ENCODE assay signal across 32 cellular contexts in the genomic region with DNA sequence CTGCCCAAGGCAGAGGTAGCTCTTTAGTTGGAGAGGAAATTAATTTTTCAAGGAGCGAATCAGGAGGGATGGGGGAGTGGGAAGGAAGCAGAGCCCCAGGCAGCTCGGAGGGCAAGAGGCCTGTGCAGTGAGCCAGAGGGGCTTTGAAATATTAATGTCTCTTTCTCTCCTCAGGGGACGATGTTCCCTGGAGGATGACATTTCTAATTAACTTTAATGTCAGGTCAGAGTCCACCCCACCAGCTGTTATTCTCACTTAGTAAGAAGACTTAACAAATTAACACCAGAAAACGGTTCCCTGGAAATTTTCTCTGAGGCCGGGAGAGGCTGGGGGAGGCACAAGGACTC. TPM values are rescaled to one million over a fixed set of nuclear protein-coding genes. Genes with fewer than 3 reads are reported as not detected.
"Had no signal": no experiment of that assay in that cellular context is flagged by ENCODE, and none has a peak within 500 bp of the region (broad histone marks: within the 10 kb centered on the region; RNA-seq: fewer than 3 reads in every experiment).

No MANE protein-coding gene starts in this region.

- H3K4me3 ChIP-seq: colonic mucosa, hepatocyte, left lung, lung, pancreas, right lobe of liver, skin epidermis, thyroid gland, upper lobe of right lung had no signal

- H3K36me3 ChIP-seq: colonic mucosa, left lung, neutrophil, pancreas, right lobe of liver, thyroid gland, upper lobe of right lung had no signal

- H3K27me3 Mint-ChIP-seq: activated naive CD8-positive, alpha-beta T cell treated with anti-CD3 and anti-CD28 coated beads, Interleukin-2, amount 10 ng/mL, durations not matched to agents 7 days and 5 days; naive thymus-derived CD4-positive, alpha-beta T cell; stimulated activated naive CD8-positive, alpha-beta T cell treated with anti-CD3 and anti-CD28 coated beads, Interleukin-15, Interleukin-2, amounts not matched to agents 100 ng/mL and 50 ng/mL, for 24 hours had no signal

- H2AFZ ChIP-seq: hepatocyte had no signal

- ATAC-seq: foreskin keratinocyte; left lung; naive thymus-derived CD4-positive, alpha-beta T cell; pancreas had no signal

- H3K9me3 ChIP-seq: colonic mucosa, left lung, neutrophil, pancreas, right lobe of liver, thyroid gland, upper lobe of right lung had no signal

- H3K4me1 Mint-ChIP-seq: immature natural killer cell; naive thymus-derived CD4-positive, alpha-beta T cell had no signal

- H3K36me3 Mint-ChIP-seq: activated naive CD8-positive, alpha-beta T cell treated with anti-CD3 and anti-CD28 coated beads, Interleukin-2, amount 10 ng/mL, durations not matched to agents 7 days and 5 days; immature natural killer cell; naive thymus-derived CD4-positive, alpha-beta T cell had no signal

- H3K4me3 Mint-ChIP-seq: activated naive CD8-positive, alpha-beta T cell treated with anti-CD3 and anti-CD28 coated beads, Interleukin-2, amount 10 ng/mL, durations not matched to agents 7 days and 5 days; immature natural killer cell; stimulated activated naive CD8-positive, alpha-beta T cell treated with anti-CD3 and anti-CD28 coated beads, Interleukin-15, Interleukin-2, amounts not matched to agents 100 ng/mL and 50 ng/mL, for 24 hours; T-helper 1 cell treated with Interleukin-12 subunit alpha and Interleukin-12 subunit beta and Interleukin-4 antibody, amounts not matched to agents 30 μg/mL and 1 μg/mL, for 36 hours had no signal

- FAIRE-seq: bronchial epithelial cell, pancreas had no signal

- H3K9me3 Mint-ChIP-seq: activated naive CD8-positive, alpha-beta T cell treated with anti-CD3 and anti-CD28 coated beads, Interleukin-2, amount 10 ng/mL, durations not matched to agents 7 days and 5 days; immature natural killer cell; stimulated activated naive CD8-positive, alpha-beta T cell treated with anti-CD3 and anti-CD28 coated beads, Interleukin-15, Interleukin-2, amounts not matched to agents 100 ng/mL and 50 ng/mL, for 24 hours; T-helper 1 cell treated with Interleukin-12 subunit alpha and Interleukin-12 subunit beta and Interleukin-4 antibody, amounts not matched to agents 30 μg/mL and 1 μg/mL, for 36 hours had no signal

- H3K79me2 ChIP-seq: hepatocyte had no signal

- H3K4me2 ChIP-seq: hepatocyte had no signal

- H3K27ac Mint-ChIP-seq: activated naive CD8-positive, alpha-beta T cell treated with anti-CD3 and anti-CD28 coated beads, Interleukin-2, amount 10 ng/mL, durations not matched to agents 7 days and 5 days; immature natural killer cell; stimulated activated naive CD8-positive, alpha-beta T cell treated with anti-CD3 and anti-CD28 coated beads, Interleukin-15, Interleukin-2, amounts not matched to agents 100 ng/mL and 50 ng/mL, for 24 hours; T-helper 1 cell treated with Interleukin-12 subunit alpha and Interleukin-12 subunit beta and Interleukin-4 antibody, amounts not matched to agents 30 μg/mL and 1 μg/mL, for 36 hours had no signal

- H3K27ac ChIP-seq: colonic mucosa, foreskin keratinocyte, hepatocyte, left lung, neutrophil, pancreas, right lobe of liver, thyroid gland, upper lobe of right lung had no signal

- DNase-seq: activated CD4-positive, alpha-beta T cell treated with anti-CD3 and anti-CD28 coated beads for 4 hours; activated CD4-positive, alpha-beta T cell treated with anti-CD3 and anti-CD28 coated beads, Interleukin-2, amount 50 U/mL, for 48 hours; activated CD4-positive, CD25-positive, alpha-beta regulatory T cell; activated CD8-positive, alpha-beta memory T cell treated with anti-CD3 and anti-CD28 coated beads, Interleukin-2, amount 50 U/mL, for 48 hours; activated naive CD4-positive, alpha-beta T cell treated with Interleukin-2 at 50 U/mL for 16 hours; activated naive CD8-positive, alpha-beta T cell treated with anti-CD3 and anti-CD28 coated beads, Interleukin-2, amount 10 ng/mL, durations not matched to agents 7 days and 5 days; activated T-cell treated with anti-CD3 and anti-CD28 coated beads, Interleukin-2, amount 50 U/mL, for 48 hours; amniotic stem cell; colonic mucosa; effector CD4-positive, alpha-beta T cell; foreskin keratinocyte; immature natural killer cell; naive thymus-derived CD4-positive, alpha-beta T cell; pancreas; right lobe of liver; stimulated activated CD4-positive, alpha-beta T cell treated with anti-CD3 and anti-CD28 coated beads, Interleukin-1b, Interleukin-23, amount 100 ng/mL, for 48 hours; substantia nigra; T1000; thyroid gland; upper lobe of right lung had no signal

- H3K27me3 ChIP-seq: colonic mucosa, foreskin keratinocyte, hepatocyte, left lung, neutrophil, pancreas, right lobe of liver, thyroid gland, upper lobe of right lung had no signal

- H3K4me1 ChIP-seq: colonic mucosa, foreskin keratinocyte, left lung, pancreas, thyroid gland, upper lobe of right lung had no signal

RNA-seq across cellular contexts. Expression of gene SLC6A7, which starts 45.7 kb away (rescaled TPM):
- total RNA-seq: activated CD8-positive, alpha-beta memory T cell treated with anti-CD3 and anti-CD28 coated beads for 36 hours; activated naive CD8-positive, alpha-beta T cell treated with anti-CD3 and anti-CD28 coated beads, Interleukin-2, amount 10 ng/mL, durations not matched to agents 7 days and 5 days; bronchial epithelial cell; foreskin keratinocyte; kidney epithelial cell; left lung; naive thymus-derived CD4-positive, alpha-beta T cell; pancreas; pulmonary artery endothelial cell; right lobe of liver; thyroid gland; upper lobe of right lung had no signal
- polyA plus RNA-seq: esophagus; foreskin keratinocyte; immature natural killer cell; naive thymus-derived CD4-positive, alpha-beta T cell; pancreas had no signal

RNA-seq across cellular contexts. Expression of gene CAMK2A, which starts 54.1 kb away (rescaled TPM):
- total RNA-seq: activated CD8-positive, alpha-beta memory T cell treated with anti-CD3 and anti-CD28 coated beads for 36 hours; activated naive CD8-positive, alpha-beta T cell treated with anti-CD3 and anti-CD28 coated beads, Interleukin-2, amount 10 ng/mL, durations not matched to agents 7 days and 5 days; kidney epithelial cell; naive thymus-derived CD4-positive, alpha-beta T cell; pulmonary artery endothelial cell; thyroid gland had no signal
- polyA plus RNA-seq: foreskin keratinocyte; immature natural killer cell; naive thymus-derived CD4-positive, alpha-beta T cell had no signal
